ENCODE assay signal across 2 cellular contexts in the genomic region with DNA sequence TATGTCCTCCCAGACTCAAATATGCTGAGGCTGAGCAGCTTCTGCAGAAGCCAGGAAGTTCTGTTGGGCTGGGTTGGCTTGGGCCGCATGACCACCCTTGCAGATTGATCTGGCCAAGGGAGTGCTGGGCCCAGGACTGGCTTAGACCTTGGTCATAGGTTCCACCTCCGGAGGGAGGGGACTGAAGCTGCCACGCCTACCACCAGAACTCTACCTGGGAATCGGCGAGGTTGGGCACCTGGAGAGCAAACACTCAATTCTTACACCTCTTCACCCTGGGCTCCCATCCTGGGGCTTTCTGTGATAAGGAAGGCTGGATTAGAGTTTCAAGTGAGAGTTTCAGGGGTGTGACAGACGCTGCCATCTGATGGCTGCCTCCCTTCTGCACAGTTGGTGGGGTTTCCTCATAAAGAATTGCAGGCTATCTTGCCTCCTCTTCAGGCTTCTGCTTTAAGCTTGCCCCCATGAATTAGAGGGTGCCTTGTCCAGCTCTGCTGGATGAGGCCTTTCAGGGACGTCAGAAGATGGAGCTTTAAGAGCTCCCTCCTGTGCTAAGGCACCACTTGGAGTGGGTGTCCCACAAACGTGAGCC.
TF ChIP-seq lines count a peak whose summit lies in the region.

No MANE protein-coding gene starts in this region.

TF ChIP-seq in SK-N-SH treated with all-trans-retinoic acid at 6 μM for 48 hours, 23 proteins besides CTCF, POLR2A, EP300 and RAD21:
- TF ChIP-seq TSHZ2 (CRISPR knock-in tag; IDR thresholded peaks at IDR 0.05): no peak

TF ChIP-seq in SK-N-SH, 30 proteins besides CTCF, POLR2A, EP300 and RAD21:
- TF ChIP-seq, protein P1, sequence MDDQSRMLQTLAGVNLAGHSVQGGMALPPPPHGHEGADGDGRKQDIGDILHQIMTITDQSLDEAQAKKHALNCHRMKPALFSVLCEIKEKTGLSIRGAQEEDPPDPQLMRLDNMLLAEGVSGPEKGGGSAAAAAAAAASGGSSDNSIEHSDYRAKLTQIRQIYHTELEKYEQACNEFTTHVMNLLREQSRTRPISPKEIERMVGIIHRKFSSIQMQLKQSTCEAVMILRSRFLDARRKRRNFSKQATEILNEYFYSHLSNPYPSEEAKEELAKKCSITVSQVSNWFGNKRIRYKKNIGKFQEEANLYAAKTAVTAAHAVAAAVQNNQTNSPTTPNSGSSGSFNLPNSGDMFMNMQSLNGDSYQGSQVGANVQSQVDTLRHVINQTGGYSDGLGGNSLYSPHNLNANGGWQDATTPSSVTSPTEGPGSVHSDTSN (IDR thresholded peaks at IDR 0.05): no peak
- TF ChIP-seq YY1 (IDR thresholded peaks at IDR 0.05; ENCODE audit: low read depth): no peak
- TF ChIP-seq, protein P2, sequence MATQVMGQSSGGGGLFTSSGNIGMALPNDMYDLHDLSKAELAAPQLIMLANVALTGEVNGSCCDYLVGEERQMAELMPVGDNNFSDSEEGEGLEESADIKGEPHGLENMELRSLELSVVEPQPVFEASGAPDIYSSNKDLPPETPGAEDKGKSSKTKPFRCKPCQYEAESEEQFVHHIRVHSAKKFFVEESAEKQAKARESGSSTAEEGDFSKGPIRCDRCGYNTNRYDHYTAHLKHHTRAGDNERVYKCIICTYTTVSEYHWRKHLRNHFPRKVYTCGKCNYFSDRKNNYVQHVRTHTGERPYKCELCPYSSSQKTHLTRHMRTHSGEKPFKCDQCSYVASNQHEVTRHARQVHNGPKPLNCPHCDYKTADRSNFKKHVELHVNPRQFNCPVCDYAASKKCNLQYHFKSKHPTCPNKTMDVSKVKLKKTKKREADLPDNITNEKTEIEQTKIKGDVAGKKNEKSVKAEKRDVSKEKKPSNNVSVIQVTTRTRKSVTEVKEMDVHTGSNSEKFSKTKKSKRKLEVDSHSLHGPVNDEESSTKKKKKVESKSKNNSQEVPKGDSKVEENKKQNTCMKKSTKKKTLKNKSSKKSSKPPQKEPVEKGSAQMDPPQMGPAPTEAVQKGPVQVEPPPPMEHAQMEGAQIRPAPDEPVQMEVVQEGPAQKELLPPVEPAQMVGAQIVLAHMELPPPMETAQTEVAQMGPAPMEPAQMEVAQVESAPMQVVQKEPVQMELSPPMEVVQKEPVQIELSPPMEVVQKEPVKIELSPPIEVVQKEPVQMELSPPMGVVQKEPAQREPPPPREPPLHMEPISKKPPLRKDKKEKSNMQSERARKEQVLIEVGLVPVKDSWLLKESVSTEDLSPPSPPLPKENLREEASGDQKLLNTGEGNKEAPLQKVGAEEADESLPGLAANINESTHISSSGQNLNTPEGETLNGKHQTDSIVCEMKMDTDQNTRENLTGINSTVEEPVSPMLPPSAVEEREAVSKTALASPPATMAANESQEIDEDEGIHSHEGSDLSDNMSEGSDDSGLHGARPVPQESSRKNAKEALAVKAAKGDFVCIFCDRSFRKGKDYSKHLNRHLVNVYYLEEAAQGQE (IDR thresholded peaks at IDR 0.05; ENCODE audit: low read depth, low read length): no peak
- TF ChIP-seq SMC3 (IDR thresholded peaks at IDR 0.05; ENCODE audit: low read depth, low read length): no peak
- no peak for TF ChIP-seq MEF2A (IDR thresholded peaks at IDR 0.05; ENCODE audit: borderline replicate concordance, low read depth)
- TF ChIP-seq FOXM1 (IDR thresholded peaks at IDR 0.05; ENCODE audit: low read depth): no peak
- no peak for TF ChIP-seq EZH2phosphoT487 (IDR thresholded peaks at IDR 0.05; ENCODE audit: borderline replicate concordance, low read depth)
- no peak for TF ChIP-seq NRF1 (IDR thresholded peaks at IDR 0.05; ENCODE audit: low read depth, low read length)
- no peak for TF ChIP-seq POLR2AphosphoS5 (IDR thresholded peaks at IDR 0.05; ENCODE audit: low read depth, low read length)
- TF ChIP-seq JUND (IDR thresholded peaks at IDR 0.05): no peak
- no peak for TF ChIP-seq NFIC (IDR thresholded peaks at IDR 0.05; ENCODE audit: borderline replicate concordance)
- TF ChIP-seq MAX (IDR thresholded peaks at IDR 0.05; ENCODE audit: low read depth): no peak
- no peak for TF ChIP-seq FOXJ3 (CRISPR knock-in tag; IDR thresholded peaks at IDR 0.05)
- no peak for TF ChIP-seq CHD2 (IDR thresholded peaks at IDR 0.05; ENCODE audit: low read length, partially characterized antibody)
- no peak for TF ChIP-seq TAF1 (IDR thresholded peaks at IDR 0.05; ENCODE audit: borderline replicate concordance, low read depth, low read length)
- no peak for TF ChIP-seq RFX5 (IDR thresholded peaks at IDR 0.05; ENCODE audit: low read length)
- TF ChIP-seq, protein P3, sequence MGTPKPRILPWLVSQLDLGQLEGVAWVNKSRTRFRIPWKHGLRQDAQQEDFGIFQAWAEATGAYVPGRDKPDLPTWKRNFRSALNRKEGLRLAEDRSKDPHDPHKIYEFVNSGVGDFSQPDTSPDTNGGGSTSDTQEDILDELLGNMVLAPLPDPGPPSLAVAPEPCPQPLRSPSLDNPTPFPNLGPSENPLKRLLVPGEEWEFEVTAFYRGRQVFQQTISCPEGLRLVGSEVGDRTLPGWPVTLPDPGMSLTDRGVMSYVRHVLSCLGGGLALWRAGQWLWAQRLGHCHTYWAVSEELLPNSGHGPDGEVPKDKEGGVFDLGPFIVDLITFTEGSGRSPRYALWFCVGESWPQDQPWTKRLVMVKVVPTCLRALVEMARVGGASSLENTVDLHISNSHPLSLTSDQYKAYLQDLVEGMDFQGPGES (IDR thresholded peaks at IDR 0.05; ENCODE audit: low read depth, low read length): no peak
- TF ChIP-seq ELF1 (IDR thresholded peaks at IDR 0.05): no peak
TF ChIP-seq in SK-N-SH: peak in this region for 0.
